ENCODE assay signal across 1 cellular context in genomic region chr1:65292861-65293593, GRCh38.
TF ChIP-seq lines count a peak whose summit lies in the region.

No MANE protein-coding gene starts in this region.

TF ChIP-seq in K562, 482 proteins besides CTCF, POLR2A, EP300 and RAD21 (continued from another document and continues in another):
- TF ChIP-seq, protein P1, sequence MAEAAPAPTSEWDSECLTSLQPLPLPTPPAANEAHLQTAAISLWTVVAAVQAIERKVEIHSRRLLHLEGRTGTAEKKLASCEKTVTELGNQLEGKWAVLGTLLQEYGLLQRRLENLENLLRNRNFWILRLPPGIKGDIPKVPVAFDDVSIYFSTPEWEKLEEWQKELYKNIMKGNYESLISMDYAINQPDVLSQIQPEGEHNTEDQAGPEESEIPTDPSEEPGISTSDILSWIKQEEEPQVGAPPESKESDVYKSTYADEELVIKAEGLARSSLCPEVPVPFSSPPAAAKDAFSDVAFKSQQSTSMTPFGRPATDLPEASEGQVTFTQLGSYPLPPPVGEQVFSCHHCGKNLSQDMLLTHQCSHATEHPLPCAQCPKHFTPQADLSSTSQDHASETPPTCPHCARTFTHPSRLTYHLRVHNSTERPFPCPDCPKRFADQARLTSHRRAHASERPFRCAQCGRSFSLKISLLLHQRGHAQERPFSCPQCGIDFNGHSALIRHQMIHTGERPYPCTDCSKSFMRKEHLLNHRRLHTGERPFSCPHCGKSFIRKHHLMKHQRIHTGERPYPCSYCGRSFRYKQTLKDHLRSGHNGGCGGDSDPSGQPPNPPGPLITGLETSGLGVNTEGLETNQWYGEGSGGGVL (CRISPR knock-in tag; IDR thresholded peaks at IDR 0.05): no peak
- TF ChIP-seq ZNF431 (CRISPR knock-in tag; IDR thresholded peaks at IDR 0.05) (no peak; the same call in 1 of the 2 replicates), LCOR (CRISPR knock-in tag; IDR thresholded peaks at IDR 0.05) (peak; percentile 97), NFATC3 (IDR thresholded peaks at IDR 0.05) (0 out of 2 replicates have a peak, but pooled peaks have one; percentile 73), BRCA1 (IDR thresholded peaks at IDR 0.05) (no peak), BRCA1 (CRISPR knock-in tag; IDR thresholded peaks at IDR 0.05) (no peak), HNRNPUL1 (IDR thresholded peaks at IDR 0.05; ENCODE audit: low read length) (no peak), RB1 (IDR thresholded peaks at IDR 0.05; ENCODE audit: low read depth) (peak; percentile 14; the same call in 1 of the 2 replicates), PCBP1 (IDR thresholded peaks at IDR 0.05; ENCODE audit: low read depth, low read length, poor library complexity, severe bottlenecking) (no peak), ATF6 (CRISPR knock-in tag; IDR thresholded peaks at IDR 0.05) (no peak), ADNP (tag; IDR thresholded peaks at IDR 0.05) (no peak; the same call in none of the 2 replicates), MTA2 (IDR thresholded peaks at IDR 0.05; ENCODE audit: low read depth) (peak; percentile 99), NONO (IDR thresholded peaks at IDR 0.05; ENCODE audit: low read depth in 2 of 2, low read length in 1 of 2) (no peak), OTX1 (CRISPR knock-in tag; IDR thresholded peaks at IDR 0.05) (no peak), FOXK2 (conservative IDR thresholded peaks at IDR 0.05 in 1 of 2, IDR thresholded peaks at IDR 0.05 in 1 of 2; ENCODE audit: low read depth in 2 of 2) (peak; percentile 95 to 98), REST (CRISPR knock-in tag; IDR thresholded peaks at IDR 0.05; ENCODE audit: low read depth) (no peak), ZNF282 (CRISPR knock-in tag; IDR thresholded peaks at IDR 0.05) (no peak), ZNF77 (CRISPR knock-in tag; IDR thresholded peaks at IDR 0.05) (no peak), SMARCB1 (IDR thresholded peaks at IDR 0.05; ENCODE audit: insufficient read length, low read depth) (no peak), CHD1 (IDR thresholded peaks at IDR 0.05; ENCODE audit: low read length) (no peak), ATF7 (IDR thresholded peaks at IDR 0.05) (peak; percentile 91), ESRRA (IDR thresholded peaks at IDR 0.05; ENCODE audit: borderline replicate concordance, low read depth) (no peak), KDM1A (IDR thresholded peaks at IDR 0.05) (peak; percentile 94 to 95), MEIS2 (IDR thresholded peaks at IDR 0.05; ENCODE audit: partially characterized antibody) (peak; percentile 97), LEF1 (IDR thresholded peaks at IDR 0.05) (peak; percentile 98), VEZF1 (CRISPR knock-in tag; IDR thresholded peaks at IDR 0.05) (peak; percentile 87), PTRF (tag; IDR thresholded peaks at IDR 0.05) (peak; percentile 32; the same call in 1 of the 2 replicates), ZNF347 (CRISPR knock-in tag; IDR thresholded peaks at IDR 0.05; ENCODE audit: low read depth) (no peak), TAF7 (tag; IDR thresholded peaks at IDR 0.05) (no peak), U2AF1 (optimal IDR thresholded peaks at IDR 0.05; ENCODE audit: low read depth, low read length) (no peak)
- TF ChIP-seq, protein P2, sequence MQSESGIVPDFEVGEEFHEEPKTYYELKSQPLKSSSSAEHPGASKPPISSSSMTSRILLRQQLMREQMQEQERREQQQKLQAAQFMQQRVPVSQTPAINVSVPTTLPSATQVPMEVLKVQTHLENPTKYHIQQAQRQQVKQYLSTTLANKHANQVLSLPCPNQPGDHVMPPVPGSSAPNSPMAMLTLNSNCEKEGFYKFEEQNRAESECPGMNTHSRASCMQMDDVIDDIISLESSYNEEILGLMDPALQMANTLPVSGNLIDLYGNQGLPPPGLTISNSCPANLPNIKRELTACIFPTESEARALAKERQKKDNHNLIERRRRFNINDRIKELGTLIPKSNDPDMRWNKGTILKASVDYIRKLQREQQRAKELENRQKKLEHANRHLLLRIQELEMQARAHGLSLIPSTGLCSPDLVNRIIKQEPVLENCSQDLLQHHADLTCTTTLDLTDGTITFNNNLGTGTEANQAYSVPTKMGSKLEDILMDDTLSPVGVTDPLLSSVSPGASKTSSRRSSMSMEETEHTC (IDR thresholded peaks at IDR 0.05): peak; percentile 76
- TF ChIP-seq, protein P3, sequence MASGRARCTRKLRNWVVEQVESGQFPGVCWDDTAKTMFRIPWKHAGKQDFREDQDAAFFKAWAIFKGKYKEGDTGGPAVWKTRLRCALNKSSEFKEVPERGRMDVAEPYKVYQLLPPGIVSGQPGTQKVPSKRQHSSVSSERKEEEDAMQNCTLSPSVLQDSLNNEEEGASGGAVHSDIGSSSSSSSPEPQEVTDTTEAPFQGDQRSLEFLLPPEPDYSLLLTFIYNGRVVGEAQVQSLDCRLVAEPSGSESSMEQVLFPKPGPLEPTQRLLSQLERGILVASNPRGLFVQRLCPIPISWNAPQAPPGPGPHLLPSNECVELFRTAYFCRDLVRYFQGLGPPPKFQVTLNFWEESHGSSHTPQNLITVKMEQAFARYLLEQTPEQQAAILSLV (tag; IDR thresholded peaks at IDR 0.05): no peak
- TF ChIP-seq, protein P4, sequence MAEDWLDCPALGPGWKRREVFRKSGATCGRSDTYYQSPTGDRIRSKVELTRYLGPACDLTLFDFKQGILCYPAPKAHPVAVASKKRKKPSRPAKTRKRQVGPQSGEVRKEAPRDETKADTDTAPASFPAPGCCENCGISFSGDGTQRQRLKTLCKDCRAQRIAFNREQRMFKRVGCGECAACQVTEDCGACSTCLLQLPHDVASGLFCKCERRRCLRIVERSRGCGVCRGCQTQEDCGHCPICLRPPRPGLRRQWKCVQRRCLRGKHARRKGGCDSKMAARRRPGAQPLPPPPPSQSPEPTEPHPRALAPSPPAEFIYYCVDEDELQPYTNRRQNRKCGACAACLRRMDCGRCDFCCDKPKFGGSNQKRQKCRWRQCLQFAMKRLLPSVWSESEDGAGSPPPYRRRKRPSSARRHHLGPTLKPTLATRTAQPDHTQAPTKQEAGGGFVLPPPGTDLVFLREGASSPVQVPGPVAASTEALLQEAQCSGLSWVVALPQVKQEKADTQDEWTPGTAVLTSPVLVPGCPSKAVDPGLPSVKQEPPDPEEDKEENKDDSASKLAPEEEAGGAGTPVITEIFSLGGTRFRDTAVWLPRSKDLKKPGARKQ (CRISPR knock-in tag; IDR thresholded peaks at IDR 0.05): no peak
- TF ChIP-seq, protein P5, sequence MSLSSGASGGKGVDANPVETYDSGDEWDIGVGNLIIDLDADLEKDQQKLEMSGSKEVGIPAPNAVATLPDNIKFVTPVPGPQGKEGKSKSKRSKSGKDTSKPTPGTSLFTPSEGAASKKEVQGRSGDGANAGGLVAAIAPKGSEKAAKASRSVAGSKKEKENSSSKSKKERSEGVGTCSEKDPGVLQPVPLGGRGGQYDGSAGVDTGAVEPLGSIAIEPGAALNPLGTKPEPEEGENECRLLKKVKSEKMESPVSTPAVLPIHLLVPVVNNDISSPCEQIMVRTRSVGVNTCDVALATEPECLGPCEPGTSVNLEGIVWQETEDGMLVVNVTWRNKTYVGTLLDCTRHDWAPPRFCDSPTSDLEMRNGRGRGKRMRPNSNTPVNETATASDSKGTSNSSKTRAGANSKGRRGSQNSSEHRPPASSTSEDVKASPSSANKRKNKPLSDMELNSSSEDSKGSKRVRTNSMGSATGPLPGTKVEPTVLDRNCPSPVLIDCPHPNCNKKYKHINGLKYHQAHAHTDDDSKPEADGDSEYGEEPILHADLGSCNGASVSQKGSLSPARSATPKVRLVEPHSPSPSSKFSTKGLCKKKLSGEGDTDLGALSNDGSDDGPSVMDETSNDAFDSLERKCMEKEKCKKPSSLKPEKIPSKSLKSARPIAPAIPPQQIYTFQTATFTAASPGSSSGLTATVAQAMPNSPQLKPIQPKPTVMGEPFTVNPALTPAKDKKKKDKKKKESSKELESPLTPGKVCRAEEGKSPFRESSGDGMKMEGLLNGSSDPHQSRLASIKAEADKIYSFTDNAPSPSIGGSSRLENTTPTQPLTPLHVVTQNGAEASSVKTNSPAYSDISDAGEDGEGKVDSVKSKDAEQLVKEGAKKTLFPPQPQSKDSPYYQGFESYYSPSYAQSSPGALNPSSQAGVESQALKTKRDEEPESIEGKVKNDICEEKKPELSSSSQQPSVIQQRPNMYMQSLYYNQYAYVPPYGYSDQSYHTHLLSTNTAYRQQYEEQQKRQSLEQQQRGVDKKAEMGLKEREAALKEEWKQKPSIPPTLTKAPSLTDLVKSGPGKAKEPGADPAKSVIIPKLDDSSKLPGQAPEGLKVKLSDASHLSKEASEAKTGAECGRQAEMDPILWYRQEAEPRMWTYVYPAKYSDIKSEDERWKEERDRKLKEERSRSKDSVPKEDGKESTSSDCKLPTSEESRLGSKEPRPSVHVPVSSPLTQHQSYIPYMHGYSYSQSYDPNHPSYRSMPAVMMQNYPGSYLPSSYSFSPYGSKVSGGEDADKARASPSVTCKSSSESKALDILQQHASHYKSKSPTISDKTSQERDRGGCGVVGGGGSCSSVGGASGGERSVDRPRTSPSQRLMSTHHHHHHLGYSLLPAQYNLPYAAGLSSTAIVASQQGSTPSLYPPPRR (CRISPR knock-in tag; IDR thresholded peaks at IDR 0.05; ENCODE audit: borderline replicate concordance): peak; percentile 96
- TF ChIP-seq, protein P6, sequence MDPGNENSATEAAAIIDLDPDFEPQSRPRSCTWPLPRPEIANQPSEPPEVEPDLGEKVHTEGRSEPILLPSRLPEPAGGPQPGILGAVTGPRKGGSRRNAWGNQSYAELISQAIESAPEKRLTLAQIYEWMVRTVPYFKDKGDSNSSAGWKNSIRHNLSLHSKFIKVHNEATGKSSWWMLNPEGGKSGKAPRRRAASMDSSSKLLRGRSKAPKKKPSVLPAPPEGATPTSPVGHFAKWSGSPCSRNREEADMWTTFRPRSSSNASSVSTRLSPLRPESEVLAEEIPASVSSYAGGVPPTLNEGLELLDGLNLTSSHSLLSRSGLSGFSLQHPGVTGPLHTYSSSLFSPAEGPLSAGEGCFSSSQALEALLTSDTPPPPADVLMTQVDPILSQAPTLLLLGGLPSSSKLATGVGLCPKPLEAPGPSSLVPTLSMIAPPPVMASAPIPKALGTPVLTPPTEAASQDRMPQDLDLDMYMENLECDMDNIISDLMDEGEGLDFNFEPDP (CRISPR knock-in tag; IDR thresholded peaks at IDR 0.05): no peak
- TF ChIP-seq, protein P7, sequence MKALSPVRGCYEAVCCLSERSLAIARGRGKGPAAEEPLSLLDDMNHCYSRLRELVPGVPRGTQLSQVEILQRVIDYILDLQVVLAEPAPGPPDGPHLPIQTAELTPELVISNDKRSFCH (CRISPR knock-in tag; IDR thresholded peaks at IDR 0.05): no peak
- TF ChIP-seq, protein P7 (tag; IDR thresholded peaks at IDR 0.05): peak; percentile 82
- TF ChIP-seq, protein P8, sequence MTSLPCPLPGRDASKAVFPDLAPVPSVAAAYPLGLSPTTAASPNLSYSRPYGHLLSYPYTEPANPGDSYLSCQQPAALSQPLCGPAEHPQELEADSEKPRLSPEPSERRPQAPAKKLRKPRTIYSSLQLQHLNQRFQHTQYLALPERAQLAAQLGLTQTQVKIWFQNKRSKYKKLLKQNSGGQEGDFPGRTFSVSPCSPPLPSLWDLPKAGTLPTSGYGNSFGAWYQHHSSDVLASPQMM (CRISPR knock-in tag; IDR thresholded peaks at IDR 0.05): no peak
- TF ChIP-seq, protein P9, sequence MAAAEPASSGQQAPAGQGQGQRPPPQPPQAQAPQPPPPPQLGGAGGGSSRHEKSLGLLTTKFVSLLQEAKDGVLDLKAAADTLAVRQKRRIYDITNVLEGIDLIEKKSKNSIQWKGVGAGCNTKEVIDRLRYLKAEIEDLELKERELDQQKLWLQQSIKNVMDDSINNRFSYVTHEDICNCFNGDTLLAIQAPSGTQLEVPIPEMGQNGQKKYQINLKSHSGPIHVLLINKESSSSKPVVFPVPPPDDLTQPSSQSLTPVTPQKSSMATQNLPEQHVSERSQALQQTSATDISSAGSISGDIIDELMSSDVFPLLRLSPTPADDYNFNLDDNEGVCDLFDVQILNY (CRISPR knock-in tag; IDR thresholded peaks at IDR 0.05): 0 out of 2 replicates have a peak, but pooled peaks have one; percentile 49
